Comparison of ENCODE assay signal across 8 cellular contexts in genomic region chr6:3247255-3248146, GRCh38.
DNase-seq lines count a peak whose midpoint lies in the region; ATAC-seq lines count a peak whose summit lies in the region.

No MANE protein-coding gene starts in this region.

- no peaks in the 10 kb centered on the region for H3K79me2 ChIP-seq in ACC112 (ENCODE audit: control insufficient read depth, insufficient read depth, low read length, unreplicated experiment)

- no peak overlapping the region for H3K27ac ChIP-seq in ACC112 (ENCODE audit: low read depth, low read length)

- H3K27me3 ChIP-seq in ACC112 (ENCODE audit: insufficient read depth, low read length) (peaks cover 12% of the 10 kb centered on the region), endocrine pancreas (ENCODE audit: control insufficient read depth, insufficient read depth, low read length) (peaks cover 6% of the 10 kb centered on the region)

- DNase-seq in NCI-H2227 (lab: John Stamatoyannopoulos, UW; ENCODE audit: unreplicated experiment): peak; percentile 92
- DNase-seq in middle frontal gyrus (ENCODE audit: extremely low spot score, low spot score): peak; percentile 78
- no peak for DNase-seq in activated CD4-positive, alpha-beta T cell treated with anti-CD3 and anti-CD28 coated beads for 4 hours

- H3K36me3 ChIP-seq in ACC112 (ENCODE audit: insufficient read depth, low read length) (no peaks in the 10 kb centered on the region), endocrine pancreas (ENCODE audit: control insufficient read depth, insufficient read depth, low read length) (no peaks in the 10 kb centered on the region)

- H3K4me1 ChIP-seq in ACC112 (ENCODE audit: control insufficient read depth, insufficient read depth, low read length, unreplicated experiment): peaks cover 16% of the 10 kb centered on the region
- no peaks in the 10 kb centered on the region for H3K4me1 ChIP-seq in endocrine pancreas (ENCODE audit: control insufficient read depth, insufficient read depth, low read length)

- H3K4me3 ChIP-seq in ACC112 (ENCODE audit: low read depth, low read length): peak overlapping the region; percentile 71
- peak overlapping the region; percentile 70 for H3K4me3 ChIP-seq in endocrine pancreas (ENCODE audit: control insufficient read depth, insufficient read depth, low read length)

- no peak for ATAC-seq in HG03354 (IDR thresholded peaks at IDR 0.05; ENCODE audit: poor library complexity, severe bottlenecking, unreplicated experiment)
- no peak for ATAC-seq in GM21619 (IDR thresholded peaks at IDR 0.05; ENCODE audit: unreplicated experiment)
- ATAC-seq in GM21576 (IDR thresholded peaks at IDR 0.05; ENCODE audit: unreplicated experiment): no peak

- no peaks in the 10 kb centered on the region for H3K9me3 ChIP-seq in endocrine pancreas (ENCODE audit: control insufficient read depth, low read length)

- H2AFZ ChIP-seq in ACC112 (ENCODE audit: low read length, unreplicated experiment): peak overlapping the region; percentile 22

- H3K9ac ChIP-seq in endocrine pancreas (ENCODE audit: control insufficient read depth, insufficient read depth, low read length): peak overlapping the region; percentile 60

Comparison
In these comparisons a context has a peak if more than half of its experiments do, and no peak if none do; other contexts are left out.
1. DNase-seq: peak in NCI-H2227 (single experiment) and middle frontal gyrus (single experiment); none in activated CD4-positive, alpha-beta T cell treated with anti-CD3 and anti-CD28 coated beads for 4 hours (0 of 2).